Comparison of ENCODE assay signal across 5 cellular contexts in the genomic region with DNA sequence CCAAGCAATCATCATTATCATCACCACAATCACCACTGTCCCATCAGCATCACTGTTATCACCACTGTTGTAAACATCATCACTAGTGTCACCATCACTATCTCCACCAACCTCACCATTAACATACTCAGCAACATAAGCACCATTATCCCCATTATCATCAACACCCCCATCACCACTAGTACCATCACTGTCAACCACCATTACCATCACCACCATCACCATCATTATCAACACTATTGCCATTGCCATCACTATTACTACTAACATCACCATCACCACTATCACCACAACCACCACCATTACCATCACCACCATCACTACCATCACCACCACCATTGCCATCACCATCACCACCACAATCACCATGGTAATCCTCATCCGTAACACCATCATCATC. TPM values are rescaled to one million over a fixed set of nuclear protein-coding genes. Genes with fewer than 3 reads are reported as not detected.
"Had no signal": no experiment of that assay in that cellular context is flagged by ENCODE, and none has a peak within 500 bp of the region (broad histone marks: within the 10 kb centered on the region; RNA-seq: fewer than 3 reads in every experiment).

No MANE protein-coding gene starts in this region.

- H2AFZ ChIP-seq: GM23248 had no signal

- FAIRE-seq: H54, K562 had no signal

- H3K27ac ChIP-seq: GM23248 had no signal

- H3K4me1 ChIP-seq: HAP-1 had no signal

- DNase-seq: GM23248, KG1 had no signal

- H3K9me3 ChIP-seq: HAP-1 had no signal

- H3K9ac ChIP-seq: GM23248 had no signal

- H3K36me3 ChIP-seq: HAP-1 had no signal

- H3K4me3 ChIP-seq: GM23248, HAP-1, K562 had no signal

RNA-seq across cellular contexts. Expression of a gene that starts 19.5 kb away (rescaled TPM):
- total RNA-seq: GM23248, K562 had no signal
- polyA plus RNA-seq: GM23248, K562 had no signal
